ENCODE assay signal across 9 cellular contexts in the genomic region with DNA sequence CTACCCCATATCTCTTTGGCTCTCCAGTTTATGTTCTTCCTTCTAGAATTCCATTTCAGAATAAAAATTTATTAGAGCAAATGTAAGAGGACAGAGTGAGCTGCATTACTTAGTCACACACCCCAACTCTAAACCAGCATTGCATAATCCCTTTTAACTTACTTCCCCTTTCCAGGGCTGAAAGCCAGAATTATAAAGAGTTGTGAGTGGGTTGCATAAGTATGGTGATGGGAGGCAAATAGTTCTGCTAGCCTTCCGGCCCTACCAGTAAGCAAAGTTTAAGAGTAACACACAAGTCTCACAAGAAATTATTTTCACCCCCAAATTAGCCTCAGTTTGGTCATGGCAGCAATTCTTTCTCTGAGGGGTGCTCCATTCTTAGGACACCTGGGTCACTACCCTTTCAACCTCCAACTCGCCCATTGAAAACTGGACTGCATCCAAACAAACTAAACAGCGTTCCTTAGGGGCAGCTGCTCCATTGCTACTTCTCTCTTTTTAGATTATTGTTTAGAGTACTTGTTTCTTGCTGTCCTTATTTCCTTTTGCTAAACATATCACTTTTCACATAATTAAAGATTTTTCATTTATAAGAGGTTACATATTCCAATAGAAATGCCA.
DNase-seq lines count a peak whose midpoint lies in the region; TF ChIP-seq lines count a peak whose summit lies in the region.
"Had no signal": no experiment of that assay in that cellular context is flagged by ENCODE, and none has a peak within 500 bp of the region (broad histone marks: within the 10 kb centered on the region; RNA-seq: fewer than 3 reads in every experiment).

No MANE protein-coding gene starts in this region.

- DNase-seq in KBM-7 (peak; percentile 89), astrocyte of the cerebellum (ENCODE audit: low read depth) (peak; percentile 26), inferior parietal cortex (ENCODE audit: extremely low spot score) (peak; percentile 43), stromal cell of bone marrow (ENCODE audit: low read depth) (peak; percentile 66), activated gamma-delta T cell (lab: John Stamatoyannopoulos, UW) (no peak)
- DNase-seq in stimulated activated CD8-positive, alpha-beta memory T cell treated with anti-CD3 and anti-CD28 coated beads, Interleukin-4, amount 100 ng/mL, for 48 hours = no peak
- DNase-seq in activated CD4-positive, alpha-beta T cell treated with anti-CD3 and anti-CD28 coated beads for 4 hours = no peak
- DNase-seq in activated naive CD4-positive, alpha-beta T cell treated with Interleukin-2 at 50 U/mL for 16 hours = no peak
- DNase-seq: midbrain had no signal

- no peak for TF ChIP-seq CTCF in astrocyte of the cerebellum (IDR thresholded peaks at IDR 0.05; ENCODE audit: low read depth, low read length, missing control alignments)

- in situ Hi-C loops in KBM-7 (cut with MboI; ENCODE audit: low pct_unique_long_range_greater_than_20kb, low sequenced_read_pairs) = no loop called here
- in situ Hi-C loops in astrocyte of the cerebellum (cut with HindIII; ENCODE audit: low sequenced_read_pairs) = no loop called here

- no peak overlapping the region for H3K4me3 ChIP-seq in astrocyte of the cerebellum (ENCODE audit: low read depth, low read length)

Comparison
In these comparisons a context has a peak if more than half of its experiments do, and no peak if none do; other contexts are left out.
1. DNase-seq: peak in KBM-7 (single experiment), astrocyte of the cerebellum (single experiment), inferior parietal cortex (single experiment) and stromal cell of bone marrow (single experiment); none in activated gamma-delta T cell (single experiment), stimulated activated CD8-positive, alpha-beta memory T cell treated with anti-CD3 and anti-CD28 coated beads, Interleukin-4, amount 100 ng/mL, for 48 hours (single experiment), activated CD4-positive, alpha-beta T cell treated with anti-CD3 and anti-CD28 coated beads for 4 hours (0 of 2) and activated naive CD4-positive, alpha-beta T cell treated with Interleukin-2 at 50 U/mL for 16 hours (single experiment).